Comparison of ENCODE assay signal across 13 cellular contexts in genomic region chr12:124527861-124528561, GRCh38. TPM values are rescaled to one million over a fixed set of nuclear protein-coding genes. Genes with fewer than 3 reads are reported as not detected.
DNase-seq lines count a peak whose midpoint lies in the region; ATAC-seq and TF ChIP-seq lines count a peak whose summit lies in the region.
"Had no signal": no experiment of that assay in that cellular context is flagged by ENCODE, and none has a peak within 500 bp of the region (broad histone marks: within the 10 kb centered on the region; RNA-seq: fewer than 3 reads in every experiment).

No MANE protein-coding gene starts in this region.

- no peak for ATAC-seq in GM18907 (IDR thresholded peaks at IDR 0.05; ENCODE audit: unreplicated experiment)
- ATAC-seq: activated naive CD8-positive, alpha-beta T cell treated with anti-CD3 and anti-CD28 coated beads, Interleukin-2, amount 50 U/mL, for 24 hours; upper lobe of right lung had no signal

- peaks cover 18% of the 10 kb centered on the region for H3K4me1 ChIP-seq in osteoblast (ENCODE audit: insufficient read depth, low read length)

- H3K4me3 Mint-ChIP-seq in endothelial cell (ENCODE audit: unreplicated experiment), result no peak overlapping the region
- H3K4me3 Mint-ChIP-seq: activated CD4-positive, alpha-beta T cell treated with anti-CD3 and anti-CD28 coated beads, Interleukin-2, amount 10 ng/mL, durations not matched to agents 24 days and 14 days; activated naive CD8-positive, alpha-beta T cell treated with anti-CD3 and anti-CD28 coated beads, Interleukin-2, amount 50 U/mL, for 24 hours had no signal

- no peak overlapping the region for H3K27ac ChIP-seq in osteoblast (ENCODE audit: low read depth, low read length)
- H3K27ac ChIP-seq: upper lobe of right lung had no signal

- H3K4me2 ChIP-seq in osteoblast (ENCODE audit: insufficient read depth, low read length), result no peak overlapping the region

- TF ChIP-seq CTCF in endothelial cell (IDR thresholded peaks at IDR 0.05; ENCODE audit: unreplicated experiment), result no peak
- TF ChIP-seq CTCF in osteoblast (IDR thresholded peaks at IDR 0.05; ENCODE audit: extremely low read depth, low read depth, low read length), result no peak

- peak overlapping the region; percentile 72 for H3K27ac Mint-ChIP-seq in endothelial cell (ENCODE audit: unreplicated experiment)
- H3K27ac Mint-ChIP-seq: activated CD4-positive, alpha-beta T cell treated with anti-CD3 and anti-CD28 coated beads, Interleukin-2, amount 10 ng/mL, durations not matched to agents 24 days and 14 days; activated naive CD8-positive, alpha-beta T cell treated with anti-CD3 and anti-CD28 coated beads, Interleukin-2, amount 50 U/mL, for 24 hours had no signal

- peaks cover 19% of the 10 kb centered on the region for H3K36me3 Mint-ChIP-seq in endothelial cell (ENCODE audit: low read depth, unreplicated experiment)

- H3K4me1 Mint-ChIP-seq in endothelial cell (ENCODE audit: unreplicated experiment), result peaks cover 1% of the 10 kb centered on the region

- no peaks in the 10 kb centered on the region for H3K36me3 ChIP-seq in osteoblast (ENCODE audit: insufficient read depth, low read length)
- H3K36me3 ChIP-seq: upper lobe of right lung had no signal

- peaks cover 4% of the 10 kb centered on the region for H3K27me3 Mint-ChIP-seq in endothelial cell (ENCODE audit: unreplicated experiment)
- H3K27me3 Mint-ChIP-seq: activated CD4-positive, alpha-beta T cell treated with anti-CD3 and anti-CD28 coated beads, Interleukin-2, amount 10 ng/mL, durations not matched to agents 24 days and 14 days; activated naive CD8-positive, alpha-beta T cell treated with anti-CD3 and anti-CD28 coated beads, Interleukin-2, amount 50 U/mL, for 24 hours had no signal

- no peaks in the 10 kb centered on the region for H3K27me3 ChIP-seq in osteoblast (ENCODE audit: insufficient read depth, low read length)
- H3K27me3 ChIP-seq: upper lobe of right lung had no signal

- DNase-seq in ELF-1 (ENCODE audit: low read depth, low spot score) (peak; percentile 85), NCI-H446 (lab: John Stamatoyannopoulos, UW) (peak; percentile 53 to 72), endothelial cell (ENCODE audit: low spot score) (no peak), osteoblast (ENCODE audit: insufficient read length, low spot score, missing footprints) (peak; percentile 90), kidney tubule cell (ENCODE audit: low spot score) (no peak), NCI-H526 (lab: John Stamatoyannopoulos, UW) (no peak), activated gamma-delta T cell (lab: John Stamatoyannopoulos, UW) (no peak)
- DNase-seq: activated CD4-positive, alpha-beta T cell treated with anti-CD3 and anti-CD28 coated beads, Interleukin-2, amount 10 ng/mL, durations not matched to agents 24 days and 14 days; activated naive CD8-positive, alpha-beta T cell treated with anti-CD3 and anti-CD28 coated beads, Interleukin-2, amount 50 U/mL, for 24 hours; midbrain; stimulated activated CD4-positive, alpha-beta T cell treated with anti-CD3 and anti-CD28 coated beads, Interleukin-1b, Interleukin-23, amount 100 ng/mL, for 48 hours; upper lobe of right lung had no signal

- H3K9me3 Mint-ChIP-seq in endothelial cell (ENCODE audit: unreplicated experiment), result no peaks in the 10 kb centered on the region
- H3K9me3 Mint-ChIP-seq: activated CD4-positive, alpha-beta T cell treated with anti-CD3 and anti-CD28 coated beads, Interleukin-2, amount 10 ng/mL, durations not matched to agents 24 days and 14 days; activated naive CD8-positive, alpha-beta T cell treated with anti-CD3 and anti-CD28 coated beads, Interleukin-2, amount 50 U/mL, for 24 hours had no signal

- no peak overlapping the region for H3K4me3 ChIP-seq in osteoblast (ENCODE audit: insufficient read depth, low read length)
- H3K4me3 ChIP-seq: upper lobe of right lung had no signal

- no peak overlapping the region for H2AFZ ChIP-seq in osteoblast (ENCODE audit: low read length)

- H3K79me2 ChIP-seq in osteoblast (ENCODE audit: insufficient read depth, low read length), result peaks cover 75% of the 10 kb centered on the region

- H4K20me1 ChIP-seq in osteoblast (ENCODE audit: insufficient read depth, low read length), result peaks cover 51% of the 10 kb centered on the region

- no peaks in the 10 kb centered on the region for H3K9me3 ChIP-seq in osteoblast (ENCODE audit: low read depth, low read length)
- H3K9me3 ChIP-seq: upper lobe of right lung had no signal

RNA-seq across cellular contexts. Expression of gene NCOR2, which starts 39.4 kb away (rescaled TPM):
- 132 TPM for total RNA-seq in endothelial cell (ENCODE audit: unreplicated experiment)
- total RNA-seq in osteoblast, result 45.2 and 47.1 TPM in 2 replicates

Comparison
In these comparisons a context has a peak if more than half of its experiments do, and no peak if none do; other contexts are left out.
1. DNase-seq: peak in ELF-1 (single experiment), NCI-H446 (2 of 2) and osteoblast (single experiment); none in endothelial cell (single experiment), kidney tubule cell (single experiment), NCI-H526 (0 of 2) and activated gamma-delta T cell (single experiment).